ENCODE assay signal across 2 cellular contexts in the genomic region with DNA sequence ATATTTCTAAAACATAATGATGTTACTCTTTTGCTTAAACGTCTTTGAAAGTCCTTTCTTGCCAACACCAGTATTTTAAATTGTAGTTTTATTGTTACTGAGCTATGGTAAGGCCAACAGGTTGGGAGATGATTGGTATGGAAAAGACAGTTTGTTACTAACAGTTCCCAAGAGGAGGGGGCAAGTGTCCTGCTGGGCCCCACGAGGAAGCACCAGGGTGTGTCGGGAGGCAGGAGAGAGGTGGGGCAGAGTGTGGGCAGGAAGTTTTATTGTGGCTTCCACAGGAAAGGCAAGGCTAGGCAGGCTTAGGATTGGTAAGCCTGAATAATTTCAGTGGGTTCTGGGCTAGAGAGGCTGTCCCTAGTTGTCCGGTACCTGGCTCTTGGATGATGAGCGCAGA.
TF ChIP-seq lines count a peak whose summit lies in the region.

No MANE protein-coding gene starts in this region.

TF ChIP-seq in HEK293, 187 proteins besides CTCF, POLR2A, EP300 and RAD21 (continued from another document):
- TF ChIP-seq EGR2 (tag by site-specific recombination; IDR thresholded peaks at IDR 0.05; ENCODE audit: low read depth), result 0 out of 2 replicates have a peak, but pooled peaks have one; percentile 9
TF ChIP-seq in HEK293: peak in this region for 2.

TF ChIP-seq in SK-N-SH, 30 proteins besides CTCF, POLR2A, EP300 and RAD21:
- TF ChIP-seq, protein P1, sequence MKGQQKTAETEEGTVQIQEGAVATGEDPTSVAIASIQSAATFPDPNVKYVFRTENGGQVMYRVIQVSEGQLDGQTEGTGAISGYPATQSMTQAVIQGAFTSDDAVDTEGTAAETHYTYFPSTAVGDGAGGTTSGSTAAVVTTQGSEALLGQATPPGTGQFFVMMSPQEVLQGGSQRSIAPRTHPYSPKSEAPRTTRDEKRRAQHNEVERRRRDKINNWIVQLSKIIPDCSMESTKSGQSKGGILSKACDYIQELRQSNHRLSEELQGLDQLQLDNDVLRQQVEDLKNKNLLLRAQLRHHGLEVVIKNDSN (IDR thresholded peaks at IDR 0.05; ENCODE audit: borderline replicate concordance, low read depth), result no peak
